ENCODE assay signal across 8 cellular contexts in genomic region chr5:69559908-69560330, GRCh38. TPM values are rescaled to one million over a fixed set of nuclear protein-coding genes. Genes with fewer than 3 reads are reported as not detected.
DNase-seq lines count a peak whose midpoint lies in the region; FAIRE-seq and TF ChIP-seq lines count a peak whose summit lies in the region.
"Not testable (repeated sequence)": the region's sequence is repeated elsewhere in the genome, so short reads cannot be mapped to it uniquely, and the experiment has no call there.

GTF2H2C (plus strand) TSS chr5:69560191; CDS start chr5:69565133, 4,942 bp downstream.

- H3K27me3 ChIP-seq in Karpas-422 (ENCODE audit: low read length); iPS-18a (ENCODE audit: control insufficient read depth, insufficient read depth, low read length); suprapubic skin: not testable (repeated sequence)

- not testable (repeated sequence) for H3K9me3 Mint-ChIP-seq in activated CD4-positive, alpha-beta memory T cell treated with anti-CD3 and anti-CD28 coated beads for 36 hours

- POLR2A ChIA-PET in activated CD4-positive, alpha-beta memory T cell treated with anti-CD3 and anti-CD28 coated beads for 36 hours (lab: Charles Lee), result not testable (repeated sequence)

- H3K9me3 ChIP-seq in Karpas-422 (ENCODE audit: low read length); iPS-18a (ENCODE audit: control insufficient read depth, low read depth, low read length); suprapubic skin: not testable (repeated sequence)

- H3K9me2 ChIP-seq in Karpas-422 (replicated peaks; ENCODE audit: insufficient read depth, low read length), result not testable (repeated sequence)

- TF ChIP-seq CTCF in HFF-Myc (IDR thresholded peaks at IDR 0.05; ENCODE audit: low read depth, low read length, missing control alignments) (peak; percentile 21), suprapubic skin (IDR thresholded peaks at IDR 0.05) (peak in 1 of 2 donors; percentile 30)

- H2AFZ ChIP-seq in Karpas-422 (ENCODE audit: low read length), result not testable (repeated sequence)

- TF ChIP-seq POLR2A in GM12892 (IDR thresholded peaks at IDR 0.05; ENCODE audit: low read depth, low read length), result peak; percentile 59; the same call in 1 of the 2 replicates
- not testable (repeated sequence) for TF ChIP-seq POLR2A in suprapubic skin (IDR thresholded peaks at IDR 0.05)

- H3K4me1 Mint-ChIP-seq in activated CD4-positive, alpha-beta memory T cell treated with anti-CD3 and anti-CD28 coated beads for 36 hours (ENCODE audit: low read depth), result not testable (repeated sequence)

- not testable (repeated sequence) for TF ChIP-seq EP300 in suprapubic skin (IDR thresholded peaks at IDR 0.05)

- not testable (repeated sequence) for DNase-seq in GM12892 (ENCODE audit: insufficient read length)
- DNase-seq in HFF-Myc (ENCODE audit: extremely low read depth, low read depth) (peak; percentile 3), Karpas-422 (peak; percentile 89), cerebellar cortex (ENCODE audit: low spot score) (peak; percentile 69), putamen (ENCODE audit: low spot score) (peak; percentile 72), suprapubic skin (ENCODE audit: low spot score in 2 of 2) (peak; percentile 72 to 81)
- peak; percentile 89 for DNase-seq in activated CD4-positive, alpha-beta memory T cell treated with anti-CD3 and anti-CD28 coated beads for 36 hours

- peak within 1 kb of the TSS; percentile 62 for H3K4me2 ChIP-seq in Karpas-422 (ENCODE audit: low read depth, low read length, poor library complexity, severe bottlenecking)

- not testable (repeated sequence) for H3K27ac ChIP-seq in Karpas-422 (ENCODE audit: low read length)
- H3K27ac ChIP-seq in iPS-18a (ENCODE audit: low read length) (peak within 1 kb of the TSS; percentile 79), suprapubic skin (peak within 1 kb of the TSS; percentile 48)

- H3K4me3 ChIP-seq in HFF-Myc (replicated peaks; ENCODE audit: low read depth, low read length) (peak within 1 kb of the TSS; percentile 45), Karpas-422 (ENCODE audit: low read length) (peak within 1 kb of the TSS; percentile 65), iPS-18a (ENCODE audit: low read length) (peak within 1 kb of the TSS; percentile 55), suprapubic skin (peak within 1 kb of the TSS; percentile 45)

- not testable (repeated sequence) for H3K36me3 Mint-ChIP-seq in activated CD4-positive, alpha-beta memory T cell treated with anti-CD3 and anti-CD28 coated beads for 36 hours

- intact Hi-C loops in activated CD4-positive, alpha-beta memory T cell treated with anti-CD3 and anti-CD28 coated beads for 36 hours (cut with micrococcal nuclease), result not testable (repeated sequence)

- not testable (repeated sequence) for H3K79me2 ChIP-seq in Karpas-422 (ENCODE audit: low read length)

- H4K20me1 ChIP-seq in Karpas-422 (ENCODE audit: insufficient read depth, low read depth, low read length), result not testable (repeated sequence)

- H3K9ac ChIP-seq in Karpas-422 (ENCODE audit: low read length), result peak within 1 kb of the TSS; percentile 61
- peak within 1 kb of the TSS; percentile 31 for H3K9ac ChIP-seq in iPS-18a (ENCODE audit: low read length)

- peak within 1 kb of the TSS; percentile 86 for H3K4me3 Mint-ChIP-seq in activated CD4-positive, alpha-beta memory T cell treated with anti-CD3 and anti-CD28 coated beads for 36 hours

- not testable (repeated sequence) for H3K36me3 ChIP-seq in Karpas-422 (ENCODE audit: insufficient read depth, low read length); iPS-18a (ENCODE audit: control insufficient read depth, low read depth, low read length); suprapubic skin

- CTCF ChIA-PET in activated CD4-positive, alpha-beta memory T cell treated with anti-CD3 and anti-CD28 coated beads for 36 hours (lab: Charles Lee), result not testable (repeated sequence)

- 7% methylated on average over 3 of the region's 40 CpGs for WGBS in suprapubic skin

- not testable (repeated sequence) for H3K27me3 Mint-ChIP-seq in activated CD4-positive, alpha-beta memory T cell treated with anti-CD3 and anti-CD28 coated beads for 36 hours

- H3K27ac Mint-ChIP-seq in activated CD4-positive, alpha-beta memory T cell treated with anti-CD3 and anti-CD28 coated beads for 36 hours, result peak within 1 kb of the TSS; percentile 70

- not testable (repeated sequence) for H3K4me1 ChIP-seq in Karpas-422 (ENCODE audit: low read length); iPS-18a (ENCODE audit: control insufficient read depth, low read depth, low read length); suprapubic skin

- FAIRE-seq in GM12892 (lab: Jason Lieb, UNC), result not testable (repeated sequence)

RNA-seq across cellular contexts. Expression of gene GTF2H2C, which starts in this region (rescaled TPM):
- 48.7 TPM for polyA plus RNA-seq in GM12892 (2012; ENCODE audit: missing spikeins)
- 35.2 and 69.8 TPM in 2 replicates for total RNA-seq in Karpas-422 (2014; rRNA removed; shearing (Covaris generic); ENCODE audit: low replicate concordance)
- total RNA-seq in activated CD4-positive, alpha-beta memory T cell treated with anti-CD3 and anti-CD28 coated beads for 36 hours, result 10 to 100 TPM; 40.8 to 46.9 TPM
- total RNA-seq in suprapubic skin, result 10 to 100 TPM; 12.0 to 18.5 (median 16.9) TPM
